Comparison of ENCODE assay signal across 26 cellular contexts in genomic region chrX:71958281-71958675, GRCh38. TPM values are rescaled to one million over a fixed set of nuclear protein-coding genes. Genes with fewer than 3 reads are reported as not detected.
DNase-seq lines count a peak whose midpoint lies in the region; ATAC-seq, FAIRE-seq and TF ChIP-seq lines count a peak whose summit lies in the region.
"Had no signal": no experiment of that assay in that cellular context is flagged by ENCODE, and none has a peak within 500 bp of the region (broad histone marks: within the 10 kb centered on the region; RNA-seq: fewer than 3 reads in every experiment).

No MANE protein-coding gene starts in this region.

- DNase-seq in GM23338 (ENCODE audit: low spot score) (peak; percentile 25), astrocyte (ENCODE audit: low read depth) (no peak), neuronal stem cell (ENCODE audit: low spot score) (peak; percentile 38), NCI-H526 (lab: John Stamatoyannopoulos, UW) (no peak), medulla oblongata (ENCODE audit: extremely low spot score) (no peak)
- no peak for DNase-seq in stimulated activated CD4-positive, alpha-beta T cell treated with anti-CD3 and anti-CD28 coated beads, Interleukin-2, amount 100 ng/mL, for 48 hours
- DNase-seq: activated CD4-positive, alpha-beta T cell treated with anti-CD3 and anti-CD28 coated beads for 1 hour; activated CD8-positive, alpha-beta T cell treated with anti-CD3 and anti-CD28 coated beads, Interleukin-2, amount 10 ng/mL, durations not matched to agents 7 days and 5 days; activated effector memory CD4-positive, alpha-beta T cell treated with anti-CD3 and anti-CD28 coated beads, Interleukin-2, amount 50 U/mL, for 16 hours; activated naive CD8-positive, alpha-beta T cell treated with anti-CD3 and anti-CD28 coated beads for 36 hours; activated T-cell treated with anti-CD3 and anti-CD28 coated beads for 4 hours; aorta; CD8-positive, alpha-beta T cell; central memory CD4-positive, alpha-beta T cell; DMS153; kidney glomerular epithelial cell; NCI-H1048; NCI-H1694 treated with DMSO at 0.1 percent for 48 hours; nucleus accumbens; T-helper 1 cell had no signal

- no peaks in the 10 kb centered on the region for H3K36me3 ChIP-seq in GM23338 (ENCODE audit: insufficient read depth)
- H3K36me3 ChIP-seq in astrocyte (ENCODE audit: insufficient read depth, low read length), result no peaks in the 10 kb centered on the region
- H3K36me3 ChIP-seq in neuronal stem cell (replicated peaks in 1 of 2; ENCODE audit: control insufficient read depth in 2 of 2, insufficient read depth in 2 of 2, low read length in 2 of 2), result peaks cover 0 to 26% of the 10 kb centered on the region in 2 donors

- peaks cover 51% of the 10 kb centered on the region for H3K4me1 Mint-ChIP-seq in GM23338
- peaks cover 30% of the 10 kb centered on the region for H3K4me1 Mint-ChIP-seq in astrocyte (ENCODE audit: low read depth, unreplicated experiment)
- H3K4me1 Mint-ChIP-seq: activated naive CD8-positive, alpha-beta T cell treated with anti-CD3 and anti-CD28 coated beads for 36 hours; IgD-negative memory B cell had no signal

- no peak overlapping the region for H2BK15ac ChIP-seq in neuronal stem cell (ENCODE audit: low read length)

- H3K27me3 ChIP-seq in GM23338 (ENCODE audit: insufficient read depth), result no peaks in the 10 kb centered on the region
- H3K27me3 ChIP-seq in astrocyte (ENCODE audit: insufficient read depth, low read length), result no peaks in the 10 kb centered on the region
- no peaks in the 10 kb centered on the region for H3K27me3 ChIP-seq in neuronal stem cell (ENCODE audit: control insufficient read depth in 3 of 3, insufficient read depth in 3 of 3, low read depth in 1 of 3, low read length in 3 of 3)

- H2BK5ac ChIP-seq in neuronal stem cell (ENCODE audit: low read length), result no peak overlapping the region

- H4K20me1 ChIP-seq in GM23338 (replicated peaks; ENCODE audit: insufficient read depth) (no peaks in the 10 kb centered on the region), astrocyte (ENCODE audit: insufficient read depth, low read length) (no peaks in the 10 kb centered on the region)

- H3K9ac ChIP-seq in astrocyte (ENCODE audit: low read length), result no peak overlapping the region
- peak overlapping the region; percentile 3 for H3K9ac ChIP-seq in neuronal stem cell (ENCODE audit: low read depth, low read length, poor library complexity)

- no peak overlapping the region for H3K4ac ChIP-seq in neuronal stem cell (ENCODE audit: low read length)

- no peaks in the 10 kb centered on the region for H3K9me2 ChIP-seq in GM23338 (ENCODE audit: insufficient read depth)

- peaks cover 5% of the 10 kb centered on the region for H3K27me3 Mint-ChIP-seq in GM23338 (ENCODE audit: insufficient read depth, low read depth, poor library complexity)
- H3K27me3 Mint-ChIP-seq in astrocyte (ENCODE audit: low read depth, unreplicated experiment), result no peaks in the 10 kb centered on the region

- TF ChIP-seq CTCF in GM23338 (conservative IDR thresholded peaks at IDR 0.05; ENCODE audit: low read depth in 2 of 2) (no peak), astrocyte (IDR thresholded peaks at IDR 0.05; ENCODE audit: insufficient read depth, low read depth, low read length) (no peak)

- H3K27ac ChIP-seq in GM23338 (ENCODE audit: low read depth) (peak overlapping the region; percentile 100), astrocyte (ENCODE audit: low read depth, low read length) (no peak overlapping the region), neuronal stem cell (replicated peaks; ENCODE audit: low read length) (peak overlapping the region; percentile 97)

- H4K8ac ChIP-seq in neuronal stem cell (ENCODE audit: low read depth, low read length), result no peak overlapping the region

- H3K4me3 Mint-ChIP-seq in GM23338, result peak overlapping the region; percentile 55
- no peak overlapping the region for H3K4me3 Mint-ChIP-seq in astrocyte (ENCODE audit: unreplicated experiment)
- H3K4me3 Mint-ChIP-seq: activated CD8-positive, alpha-beta T cell treated with anti-CD3 and anti-CD28 coated beads, Interleukin-2, amount 10 ng/mL, durations not matched to agents 7 days and 5 days; activated naive CD8-positive, alpha-beta T cell treated with anti-CD3 and anti-CD28 coated beads for 36 hours; CD8-positive, alpha-beta T cell; IgD-negative memory B cell; stimulated activated naive CD8-positive, alpha-beta T cell treated with anti-CD3 and anti-CD28 coated beads, Interleukin-15, Interleukin-2, amounts not matched to agents 100 ng/mL and 50 ng/mL, for 24 hours had no signal

- H3K4me3 ChIP-seq in GM23338 (peak overlapping the region; percentile 49), astrocyte (ENCODE audit: insufficient read depth, low read depth, low read length) (no peak overlapping the region), iPS-18c (ENCODE audit: insufficient read depth, low read depth, low read length) (peak overlapping the region; percentile 28), neuronal stem cell (ENCODE audit: low read length in 2 of 2) (no peak overlapping the region)
- H3K4me3 ChIP-seq: lung had no signal

- H3K36me3 Mint-ChIP-seq in GM23338 (ENCODE audit: low read depth) (peaks cover 8% of the 10 kb centered on the region), astrocyte (ENCODE audit: low read depth, unreplicated experiment) (no peaks in the 10 kb centered on the region)
- H3K36me3 Mint-ChIP-seq: activated naive CD8-positive, alpha-beta T cell treated with anti-CD3 and anti-CD28 coated beads for 36 hours; CD8-positive, alpha-beta T cell; IgD-negative memory B cell had no signal

- H3K27ac Mint-ChIP-seq in GM23338, result peak overlapping the region; percentile 98
- peak overlapping the region; percentile 83 for H3K27ac Mint-ChIP-seq in astrocyte (ENCODE audit: unreplicated experiment)
- H3K27ac Mint-ChIP-seq: activated CD8-positive, alpha-beta T cell treated with anti-CD3 and anti-CD28 coated beads, Interleukin-2, amount 10 ng/mL, durations not matched to agents 7 days and 5 days; activated naive CD8-positive, alpha-beta T cell treated with anti-CD3 and anti-CD28 coated beads for 36 hours; CD8-positive, alpha-beta T cell; IgD-negative memory B cell; stimulated activated naive CD8-positive, alpha-beta T cell treated with anti-CD3 and anti-CD28 coated beads, Interleukin-15, Interleukin-2, amounts not matched to agents 100 ng/mL and 50 ng/mL, for 24 hours had no signal

- ATAC-seq in GM23338, result peak; percentile 43
- ATAC-seq in HG02973 (IDR thresholded peaks at IDR 0.05; ENCODE audit: unreplicated experiment), result no peak
- ATAC-seq: activated CD8-positive, alpha-beta T cell treated with anti-CD3 and anti-CD28 coated beads, Interleukin-2, amount 10 ng/mL, durations not matched to agents 7 days and 5 days; CD8-positive, alpha-beta T cell had no signal

- no peak overlapping the region for H2AK5ac ChIP-seq in neuronal stem cell (ENCODE audit: low read depth, low read length)

- no CpG with 5 or more reads among the region's 2 CpGs for WGBS in neuronal stem cell (ENCODE audit: extremely low coverage in 2 of 2, insufficient read length in 2 of 2, insufficient replicate concordance in 1 of 2), 2 donors

- no peaks in the 10 kb centered on the region; the same call in 2 of the 3 replicates for H3K9me3 Mint-ChIP-seq in GM23338
- H3K9me3 Mint-ChIP-seq in astrocyte (ENCODE audit: unreplicated experiment), result peaks cover 2% of the 10 kb centered on the region
- H3K9me3 Mint-ChIP-seq: activated naive CD8-positive, alpha-beta T cell treated with anti-CD3 and anti-CD28 coated beads for 36 hours; CD8-positive, alpha-beta T cell; stimulated activated naive CD8-positive, alpha-beta T cell treated with anti-CD3 and anti-CD28 coated beads, Interleukin-15, Interleukin-2, amounts not matched to agents 100 ng/mL and 50 ng/mL, for 24 hours had no signal

- peak overlapping the region; percentile 77 for H3K4me2 ChIP-seq in GM23338
- peak overlapping the region; percentile 61 for H3K4me2 ChIP-seq in astrocyte (ENCODE audit: low read length)
- peak overlapping the region; percentile 31 for H3K4me2 ChIP-seq in neuronal stem cell (ENCODE audit: insufficient read depth, low read length, poor library complexity, severe bottlenecking)

- H3K4me1 ChIP-seq in GM23338 (ENCODE audit: insufficient read depth), result peaks cover 41% of the 10 kb centered on the region
- peaks cover 12% of the 10 kb centered on the region for H3K4me1 ChIP-seq in astrocyte (ENCODE audit: insufficient read depth, low read length)
- H3K4me1 ChIP-seq in neuronal stem cell (ENCODE audit: control insufficient read depth in 2 of 2, insufficient read depth in 1 of 2, low read depth in 1 of 2, low read length in 2 of 2), result peaks cover 31 to 49% of the 10 kb centered on the region in 2 donors

- H3K79me2 ChIP-seq in GM23338 (replicated peaks; ENCODE audit: insufficient read depth), result peaks cover 23% of the 10 kb centered on the region
- H3K79me2 ChIP-seq in astrocyte (ENCODE audit: insufficient read depth, low read length), result no peaks in the 10 kb centered on the region

- H3K9me3 ChIP-seq in astrocyte (ENCODE audit: insufficient read depth, low read depth, low read length) (no peaks in the 10 kb centered on the region), iPS-18c (ENCODE audit: control insufficient read depth, insufficient read depth, low read length) (no peaks in the 10 kb centered on the region), neuronal stem cell (replicated peaks in 1 of 2; ENCODE audit: control insufficient read depth in 2 of 2, insufficient read depth in 1 of 2, low read depth in 1 of 2, low read length in 2 of 2) (peaks cover 0 to 16% of the 10 kb centered on the region in 2 donors)

- H2BK12ac ChIP-seq in neuronal stem cell (ENCODE audit: low read length), result no peak overlapping the region

- peak; percentile 47 for FAIRE-seq in astrocyte (lab: Jason Lieb, UNC)

- no peaks in the 10 kb centered on the region; the same call in 1 of the 2 replicates for H3F3A ChIP-seq in GM23338 (replicated peaks; ENCODE audit: low read depth)

- no peak overlapping the region for H4K91ac ChIP-seq in neuronal stem cell (ENCODE audit: low read depth, low read length, poor library complexity)

- H3K14ac ChIP-seq in neuronal stem cell (ENCODE audit: low read length), result no peak overlapping the region

- no peak overlapping the region for H2AFZ ChIP-seq in GM23338
- peak overlapping the region; percentile 34 for H2AFZ ChIP-seq in astrocyte (ENCODE audit: low read depth, low read length)
- H2AFZ ChIP-seq in neuronal stem cell (ENCODE audit: low read length), result no peak overlapping the region

- no peak overlapping the region for H3K23ac ChIP-seq in neuronal stem cell (ENCODE audit: low read depth, low read length, poor library complexity)

- H3K18ac ChIP-seq in neuronal stem cell (ENCODE audit: low read length), result peak overlapping the region; percentile 52

- H3K79me1 ChIP-seq in neuronal stem cell (ENCODE audit: low read depth, low read length), result no peaks in the 10 kb centered on the region

- H2BK120ac ChIP-seq in neuronal stem cell (ENCODE audit: low read depth, low read length), result no peak overlapping the region

TF ChIP-seq in GM23338, 12 proteins besides CTCF, POLR2A, EP300 and RAD21 (continues in another document):
- TF ChIP-seq STAT1 (IDR thresholded peaks at IDR 0.05; ENCODE audit: unreplicated experiment) (no peak), CREB1 (CRISPR knock-in tag; IDR thresholded peaks at IDR 0.05; ENCODE audit: low read depth) (no peak)

RNA-seq across cellular contexts. Expression of gene NHSL2, which starts 47.6 kb away (rescaled TPM):
- 7.0 and 9.5 TPM in 2 replicates for total RNA-seq in GM23338 (2014; rRNA removed; shearing (Covaris generic))
- 3.7 and 4.7 TPM in 2 replicates for polyA plus RNA-seq in GM23338 (2016; fragmentation: Nextera tagmentation; extraction: Ambion mirVana)
- 13.0 and 14.8 TPM in 2 replicates for total RNA-seq in astrocyte
- polyA plus RNA-seq in neuronal stem cell (2013, experiment 1 of 2), result 4.1 TPM
- polyA plus RNA-seq in neuronal stem cell (2013, experiment 2 of 2), result 4.4 TPM
- total RNA-seq: OCI-LY7 had no signal

Comparison
In these comparisons a context has a peak if more than half of its experiments do, and no peak if none do; other contexts are left out.
1. DNase-seq: peak in GM23338 (single experiment) and neuronal stem cell (single experiment); none in astrocyte (single experiment), NCI-H526 (0 of 2), stimulated activated CD4-positive, alpha-beta T cell treated with anti-CD3 and anti-CD28 coated beads, Interleukin-2, amount 100 ng/mL, for 48 hours (0 of 2) and medulla oblongata (single experiment).
2. H3K4me3 ChIP-seq: peak in GM23338 (single experiment) and iPS-18c (single experiment); none in astrocyte (single experiment) and neuronal stem cell (0 of 2).
3. Peak in every context shown above with its lines, with median percentiles within 50 percentile points of each other: H3K4me2 ChIP-seq.